ENCODE assay signal across 1 cellular context in genomic region chr3:122003596-122003995, GRCh38.
TF ChIP-seq lines count a peak whose summit lies in the region.

No MANE protein-coding gene starts in this region.

TF ChIP-seq in HepG2, 621 proteins besides CTCF, POLR2A, EP300 and RAD21:
- TF ChIP-seq ZNF639 (CRISPR knock-in tag; conservative IDR thresholded peaks at IDR 0.05) (no peak), POLR2G (IDR thresholded peaks at IDR 0.05; ENCODE audit: low read depth, low read length) (no peak), ATF7 (IDR thresholded peaks at IDR 0.05) (no peak), ATF7 (CRISPR knock-in tag; IDR thresholded peaks at IDR 0.05) (no peak)
